Comparison of ENCODE assay signal across 10 cellular contexts in genomic region chr7:134845461-134845860, GRCh38.
A peak's percentile ranks its signal among the peaks of the same experiment; 100 is the strongest.
DNase-seq lines count a peak whose midpoint lies in the region; ATAC-seq, FAIRE-seq and TF ChIP-seq lines count a peak whose summit lies in the region.
"Had no signal": no experiment of that assay in that cellular context is flagged by ENCODE, and none has a peak within 500 bp of the region (broad histone marks: within the 10 kb centered on the region; RNA-seq: fewer than 3 reads in every experiment).

No MANE protein-coding gene starts in this region.

- 65 to 68% methylated on average over 3 of the region's 3 CpGs for WGBS in body of pancreas, 2 donors
- 54 to 69% (median 59%) methylated on average over 3 of the region's 3 CpGs for WGBS in small intestine, 3 donors

- H3K27ac ChIP-seq in body of pancreas: no peak overlapping the region
- H3K27ac ChIP-seq in small intestine (ENCODE audit: low read depth in 1 of 2, low read length in 1 of 2): no peak overlapping the region

- H3K9me3 Mint-ChIP-seq in activated CD4-positive, alpha-beta T cell treated with anti-CD3 and anti-CD28 coated beads, Interleukin-2, amount 10 ng/mL, durations not matched to agents 7 days and 5 days: peaks cover 2% of the 10 kb centered on the region
- peaks cover 0 to 7% (median 0%) of the 10 kb centered on the region in 7 donors for H3K9me3 Mint-ChIP-seq in CD14-positive monocyte

- H3K27me3 Mint-ChIP-seq in activated CD4-positive, alpha-beta T cell treated with anti-CD3 and anti-CD28 coated beads, Interleukin-2, amount 10 ng/mL, durations not matched to agents 7 days and 5 days: no peaks in the 10 kb centered on the region
- H3K27me3 Mint-ChIP-seq in CD14-positive monocyte (ENCODE audit: low read depth in 3 of 3): peaks cover 0 to 2% (median 1%) of the 10 kb centered on the region in 3 donors

- H3K9me3 ChIP-seq in body of pancreas (no peaks in the 10 kb centered on the region), small intestine (ENCODE audit: control insufficient read depth, low read depth) (no peaks in the 10 kb centered on the region)

- no peak for FAIRE-seq in small intestine (lab: Jason Lieb, UNC)

- H3K27ac Mint-ChIP-seq in activated CD4-positive, alpha-beta T cell treated with anti-CD3 and anti-CD28 coated beads, Interleukin-2, amount 10 ng/mL, durations not matched to agents 7 days and 5 days: no peak overlapping the region
- H3K27ac Mint-ChIP-seq in CD14-positive monocyte: peak overlapping the region in 1 of 7 donors; percentile 75

- intact Hi-C loops in body of pancreas (cut with DNase I) (no loop called here), CD14-positive monocyte (cut with micrococcal nuclease) (no loop called here)

- no peak for TF ChIP-seq POLR2A in body of pancreas (IDR thresholded peaks at IDR 0.05)

- ATAC-seq in HG02973 (IDR thresholded peaks at IDR 0.05; ENCODE audit: unreplicated experiment): peak; percentile 56
- peak; percentile 48 for ATAC-seq in body of pancreas
- no peak for ATAC-seq in GM19397 (IDR thresholded peaks at IDR 0.05; ENCODE audit: unreplicated experiment)

- H3K36me3 Mint-ChIP-seq in activated CD4-positive, alpha-beta T cell treated with anti-CD3 and anti-CD28 coated beads, Interleukin-2, amount 10 ng/mL, durations not matched to agents 7 days and 5 days (ENCODE audit: low read depth): peaks cover 3% of the 10 kb centered on the region
- no peaks in the 10 kb centered on the region for H3K36me3 Mint-ChIP-seq in CD14-positive monocyte
- H3K36me3 Mint-ChIP-seq: naive B cell had no signal

- no peak overlapping the region for H3K4me3 Mint-ChIP-seq in activated CD4-positive, alpha-beta T cell treated with anti-CD3 and anti-CD28 coated beads, Interleukin-2, amount 10 ng/mL, durations not matched to agents 7 days and 5 days
- H3K4me3 Mint-ChIP-seq in CD14-positive monocyte: no peak overlapping the region
- H3K4me3 Mint-ChIP-seq: naive B cell had no signal

- H3K4me1 ChIP-seq in body of pancreas (peaks cover 15% of the 10 kb centered on the region), small intestine (ENCODE audit: control insufficient read depth in 2 of 2, insufficient read depth in 1 of 2, low read depth in 1 of 2, low read length in 1 of 2) (peaks cover 0 to 3% of the 10 kb centered on the region in 2 donors)

- DNase-seq in activated CD4-positive, alpha-beta T cell treated with anti-CD3 and anti-CD28 coated beads for 48 hours: peak; percentile 7
- DNase-seq in activated CD4-positive, alpha-beta T cell treated with anti-CD3 and anti-CD28 coated beads, Interleukin-2, amount 10 ng/mL, durations not matched to agents 7 days and 5 days: no peak
- peak in 2 of 4 donors; percentile 24 to 27 for DNase-seq in body of pancreas
- peak; percentile 40 for DNase-seq in small intestine
- no peak for DNase-seq in CD14-positive monocyte (ENCODE audit: low spot score)
- no peak for DNase-seq in HK-2 (ENCODE audit: unreplicated experiment)
- DNase-seq: naive B cell, NCI-H187 treated with DMSO at 0.1 percent for 48 hours had no signal

- CTCF ChIA-PET in activated CD4-positive, alpha-beta T cell treated with anti-CD3 and anti-CD28 coated beads, Interleukin-2, amount 10 ng/mL, durations not matched to agents 7 days and 5 days (lab: Charles Lee): interaction anchor here (1.3 kb wide), 1 partner anchor 12 kb away, joined by 8 read pairs; no protein-coding TSS in a partner anchor

- H3K4me3 ChIP-seq in body of pancreas: no peak overlapping the region
- H3K4me3 ChIP-seq in small intestine (ENCODE audit: low read depth in 1 of 2, low read length in 2 of 2): no peak overlapping the region

- peaks cover 16% of the 10 kb centered on the region for H3K4me1 Mint-ChIP-seq in activated CD4-positive, alpha-beta T cell treated with anti-CD3 and anti-CD28 coated beads, Interleukin-2, amount 10 ng/mL, durations not matched to agents 7 days and 5 days
- H3K4me1 Mint-ChIP-seq in CD14-positive monocyte: no peaks in the 10 kb centered on the region
- H3K4me1 Mint-ChIP-seq: naive B cell had no signal

- TF ChIP-seq CTCF in body of pancreas (IDR thresholded peaks at IDR 0.05) (peak in 6 of 7 experiments; percentile 13 to 48 (median 34)), CD14-positive monocyte (IDR thresholded peaks at IDR 0.05) (no peak)

- H3K27me3 ChIP-seq in body of pancreas: no peaks in the 10 kb centered on the region
- no peaks in the 10 kb centered on the region for H3K27me3 ChIP-seq in small intestine (ENCODE audit: control insufficient read depth in 2 of 2, insufficient read depth in 2 of 2, low read length in 2 of 2)

- H3K36me3 ChIP-seq in body of pancreas (replicated peaks in 1 of 2; ENCODE audit: insufficient read depth in 1 of 2, low read depth in 2 of 2): no peaks in the 10 kb centered on the region
- H3K36me3 ChIP-seq in small intestine (ENCODE audit: control insufficient read depth in 2 of 2, insufficient read depth in 2 of 2, low read length in 2 of 2): peaks cover 0 to 2% of the 10 kb centered on the region in 2 donors

- POLR2A ChIA-PET in activated CD4-positive, alpha-beta T cell treated with anti-CD3 and anti-CD28 coated beads, Interleukin-2, amount 10 ng/mL, durations not matched to agents 7 days and 5 days (lab: Charles Lee): no interaction called here

Comparison
In these comparisons a context has a peak if more than half of its experiments do, and no peak if none do; other contexts are left out.
1. DNase-seq: peak in activated CD4-positive, alpha-beta T cell treated with anti-CD3 and anti-CD28 coated beads for 48 hours (single experiment) and small intestine (single experiment); none in activated CD4-positive, alpha-beta T cell treated with anti-CD3 and anti-CD28 coated beads, Interleukin-2, amount 10 ng/mL, durations not matched to agents 7 days and 5 days (single experiment), CD14-positive monocyte (single experiment) and HK-2 (single experiment).